ENCODE assay signal across 10 cellular contexts in the genomic region with DNA sequence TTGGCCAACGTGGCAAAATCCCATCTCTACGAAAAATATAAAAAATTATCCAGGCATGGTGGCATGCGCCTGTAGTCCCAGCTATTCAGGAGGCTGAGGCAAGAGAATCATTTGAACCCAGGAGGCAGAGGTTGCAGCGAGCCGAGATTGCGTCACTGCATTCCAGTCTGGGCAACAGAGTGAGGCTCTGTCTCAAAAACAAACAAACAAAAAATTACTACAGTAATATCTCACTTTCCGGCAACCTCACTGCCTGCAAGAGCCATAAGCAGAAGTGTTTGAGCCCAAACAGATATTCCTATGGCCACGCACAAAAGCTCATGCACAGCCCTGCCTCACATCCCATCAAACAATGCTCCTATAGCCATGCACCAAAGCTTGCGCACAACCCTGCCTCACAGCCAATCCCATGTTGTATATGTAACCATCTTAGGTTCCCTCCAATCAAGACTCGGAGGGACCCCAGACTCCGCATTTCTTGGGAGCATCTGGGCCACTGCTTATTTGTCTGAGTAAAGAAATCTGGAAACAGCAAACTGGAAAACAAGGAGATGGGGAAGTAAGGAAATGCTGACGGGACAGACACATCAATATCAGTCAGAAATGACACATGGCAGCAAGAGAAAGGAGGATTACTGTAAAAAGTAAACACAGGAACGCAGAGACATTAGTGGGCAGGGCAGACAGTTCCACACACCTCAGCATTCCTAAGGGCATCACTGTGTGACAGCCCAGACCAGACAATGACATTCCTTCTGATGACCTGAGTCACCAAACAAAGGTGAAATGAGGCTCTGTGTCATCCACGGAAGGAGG. TPM values are rescaled to one million over a fixed set of nuclear protein-coding genes. Genes with fewer than 3 reads are reported as not detected.
DNase-seq lines count a peak whose midpoint lies in the region; ATAC-seq and TF ChIP-seq lines count a peak whose summit lies in the region.
"Had no signal": no experiment of that assay in that cellular context is flagged by ENCODE, and none has a peak within 500 bp of the region (broad histone marks: within the 10 kb centered on the region; RNA-seq: fewer than 3 reads in every experiment).

No MANE protein-coding gene starts in this region.

- TF ChIP-seq CTCF in C4-2B (conservative IDR thresholded peaks at IDR 0.05) (no peak), epithelial cell of esophagus (IDR thresholded peaks at IDR 0.05; ENCODE audit: insufficient read depth, low read depth, low read length, missing control alignments) (no peak), osteoblast (IDR thresholded peaks at IDR 0.05; ENCODE audit: extremely low read depth, low read depth, low read length) (no peak)

- H3K4me3 ChIP-seq in epithelial cell of esophagus (ENCODE audit: low read length) (no peak overlapping the region), osteoblast (ENCODE audit: insufficient read depth, low read length) (no peak overlapping the region)

- H4K20me1 ChIP-seq in osteoblast (ENCODE audit: insufficient read depth, low read length): no peaks in the 10 kb centered on the region

- H3K9me3 ChIP-seq in osteoblast (ENCODE audit: low read depth, low read length): no peaks in the 10 kb centered on the region

- H3K36me3 ChIP-seq in osteoblast (ENCODE audit: insufficient read depth, low read length): peaks cover 6% of the 10 kb centered on the region

- H3K27ac ChIP-seq in C4-2B: peak overlapping the region; percentile 78
- peak overlapping the region; percentile 47 for H3K27ac ChIP-seq in osteoblast (ENCODE audit: low read depth, low read length)

- peaks cover 54% of the 10 kb centered on the region for H3K4me1 ChIP-seq in osteoblast (ENCODE audit: insufficient read depth, low read length)

- H2AFZ ChIP-seq in osteoblast (ENCODE audit: low read length): no peak overlapping the region

- H3K27me3 ChIP-seq in osteoblast (ENCODE audit: insufficient read depth, low read length): no peaks in the 10 kb centered on the region

- DNase-seq in NCI-H460 (ENCODE audit: extremely low read depth, low read depth): peak; percentile 88
- peak; percentile 70 for DNase-seq in epithelial cell of esophagus (ENCODE audit: low read depth)
- DNase-seq in osteoblast (ENCODE audit: insufficient read length, low spot score, missing footprints): peak; percentile 48
- DNase-seq in NCI-H1092 treated with DMSO at 0.1 percent for 48 hours (lab: John Stamatoyannopoulos, UW): no peak
- no peak for DNase-seq in cerebellum (ENCODE audit: low spot score)
- DNase-seq: activated CD4-positive, alpha-beta T cell treated with anti-CD3 and anti-CD28 coated beads for 48 hours; naive B cell had no signal

- no peaks in the 10 kb centered on the region for H3K79me2 ChIP-seq in osteoblast (ENCODE audit: insufficient read depth, low read length)

- H3K4me2 ChIP-seq in osteoblast (ENCODE audit: insufficient read depth, low read length): no peak overlapping the region

- ATAC-seq in GM21381 (IDR thresholded peaks at IDR 0.05; ENCODE audit: unreplicated experiment): no peak
- no peak for ATAC-seq in GM21390 (IDR thresholded peaks at IDR 0.05; ENCODE audit: unreplicated experiment)

RNA-seq across cellular contexts. Expression of gene TK2, which starts 37.1 kb away (rescaled TPM):
- 18.0 and 25.0 TPM in 2 replicates for total RNA-seq in NCI-H460 (2014; rRNA removed; shearing (Covaris generic))
- 24.1 and 35.2 TPM in 2 replicates for polyA plus RNA-seq in NCI-H460 (2014; cell fraction: nucleus; rRNA removed)
- total RNA-seq in osteoblast (73.5 and 81.3 TPM in 2 replicates), cerebellum (26.6 TPM)

RNA-seq across cellular contexts. Expression of gene CKLF, which starts 39.6 kb away (rescaled TPM):
- 162 and 176 TPM in 2 replicates for total RNA-seq in NCI-H460 (2014; rRNA removed; shearing (Covaris generic))
- polyA plus RNA-seq in NCI-H460 (2014; cell fraction: nucleus; rRNA removed): 136 and 187 TPM in 2 replicates
- total RNA-seq in osteoblast (46.0 and 48.9 TPM in 2 replicates), cerebellum (45.0 TPM)

RNA-seq across cellular contexts. Expression of gene CMTM1, which starts 53.4 kb away (rescaled TPM):
- total RNA-seq in NCI-H460 (2014; rRNA removed; shearing (Covaris generic)): 1.7 and 3.2 TPM in 2 replicates
- polyA plus RNA-seq in NCI-H460 (2014; cell fraction: nucleus; rRNA removed): 0.10 and 2.4 TPM in 2 replicates
- total RNA-seq in osteoblast (4.0 and 4.1 TPM in 2 replicates), cerebellum (7.6 TPM)

Comparison
In these comparisons a context has a peak if more than half of its experiments do, and no peak if none do; other contexts are left out.
1. DNase-seq: peak in NCI-H460 (single experiment), epithelial cell of esophagus (single experiment) and osteoblast (single experiment); none in NCI-H1092 treated with DMSO at 0.1 percent for 48 hours (single experiment) and cerebellum (single experiment).